In the genomic region with DNA sequence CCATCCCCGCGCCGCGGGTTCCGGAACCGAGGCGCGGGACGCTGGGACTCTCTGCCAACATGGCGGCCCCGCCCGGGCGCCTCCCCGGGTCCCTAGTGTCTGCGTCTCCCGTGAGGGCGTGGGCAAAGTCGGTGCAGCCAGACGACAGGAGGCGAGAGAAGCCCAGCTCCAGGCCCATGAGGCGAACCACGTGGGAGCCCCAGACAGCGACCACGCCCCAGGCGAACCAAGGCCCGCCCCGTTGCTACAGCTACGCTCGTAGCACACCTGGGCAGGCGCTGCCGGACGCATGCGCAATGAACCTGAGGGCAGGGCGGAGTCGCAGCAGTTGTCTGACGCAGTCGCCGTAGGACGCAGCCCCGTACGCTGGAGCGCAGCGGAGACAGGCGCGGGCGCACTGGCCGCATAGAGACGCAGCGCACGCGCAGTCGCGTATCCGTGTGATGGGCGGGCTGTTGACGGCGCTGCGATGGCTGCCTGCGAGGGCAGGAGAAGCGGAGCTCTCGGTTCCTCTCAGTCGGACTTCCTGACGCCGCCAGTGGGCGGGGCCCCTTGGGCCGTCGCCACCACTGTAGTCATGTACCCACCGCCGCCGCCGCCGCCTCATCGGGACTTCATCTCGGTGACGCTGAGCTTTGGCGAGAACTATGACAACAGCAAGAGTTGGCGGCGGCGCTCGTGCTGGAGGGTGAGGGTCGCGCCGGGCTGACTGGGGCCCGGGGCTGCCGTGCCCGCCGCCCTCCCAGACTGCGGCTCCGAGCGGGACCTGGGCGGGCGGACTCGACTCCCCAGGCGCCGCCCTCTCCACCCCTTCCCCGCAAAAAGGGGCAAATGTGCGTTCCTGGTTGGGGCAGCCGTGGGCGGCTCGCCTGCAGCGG, we compare ENCODE assay signal across 8 cellular contexts.
DNase-seq lines count a peak whose midpoint lies in the region; ATAC-seq and TF ChIP-seq lines count a peak whose summit lies in the region.

A gene (plus strand): TSS at position 455 of the 878 bp plus-strand sequence. CDS start 15 bp downstream, at position 470.

- no peaks in the 10 kb centered on the region for H3K9me2 ChIP-seq in MM.1S (replicated peaks; ENCODE audit: insufficient read depth, low read length)

- H3K4me3 ChIP-seq in HAP-1 (peak within 1 kb of the TSS; percentile 54), MM.1S (ENCODE audit: low read length) (peak within 1 kb of the TSS; percentile 85)

- peaks cover 11% of the 10 kb centered on the region for H3K4me1 ChIP-seq in ES-I3 (ENCODE audit: insufficient read depth, low read length)
- H3K4me1 ChIP-seq in HAP-1, result peaks cover 16% of the 10 kb centered on the region
- peaks cover 12% of the 10 kb centered on the region for H3K4me1 ChIP-seq in MM.1S (ENCODE audit: low read length)

- H3K4me2 ChIP-seq in MM.1S (ENCODE audit: low read depth, low read length), result peak within 1 kb of the TSS; percentile 92

- peak within 1 kb of the TSS; percentile 88 for H3K27ac Mint-ChIP-seq in nephron progenitor cell
- peak within 1 kb of the TSS; percentile 97 to 99 for H3K27ac Mint-ChIP-seq in stimulated activated naive CD8-positive, alpha-beta T cell treated with anti-CD3 and anti-CD28 coated beads, Interleukin-15, amount 100 ng/mL, for 72 hours

- no peaks in the 10 kb centered on the region for H4K20me1 ChIP-seq in MM.1S (ENCODE audit: insufficient read depth, low read length)

- 0 out of 2 replicates have a peak, but pooled peaks cover 3% of the 10 kb centered on the region for H3K79me2 ChIP-seq in MM.1S (ENCODE audit: low read length)

- TF ChIP-seq CTCF in MM.1S (IDR thresholded peaks at IDR 0.05; ENCODE audit: low read length), result no peak
- TF ChIP-seq CTCF in nephron progenitor cell (IDR thresholded peaks at IDR 0.05), result no peak

- H3K4me1 Mint-ChIP-seq in nephron progenitor cell, result peaks cover 24% of the 10 kb centered on the region
- peaks cover 66% of the 10 kb centered on the region for H3K4me1 Mint-ChIP-seq in stimulated activated naive CD8-positive, alpha-beta T cell treated with anti-CD3 and anti-CD28 coated beads, Interleukin-15, amount 100 ng/mL, for 72 hours

- peak within 1 kb of the TSS; percentile 88 for H3K4me3 Mint-ChIP-seq in nephron progenitor cell
- H3K4me3 Mint-ChIP-seq in stimulated activated naive CD8-positive, alpha-beta T cell treated with anti-CD3 and anti-CD28 coated beads, Interleukin-15, amount 100 ng/mL, for 72 hours, result peak within 1 kb of the TSS; percentile 91 to 95

- H3K36me3 ChIP-seq in ES-I3 (ENCODE audit: insufficient read depth, low read length), result peaks cover 7% of the 10 kb centered on the region; the same call in 1 of the 2 replicates
- H3K36me3 ChIP-seq in HAP-1 (replicated peaks), result peaks cover 21% of the 10 kb centered on the region
- H3K36me3 ChIP-seq in MM.1S (replicated peaks; ENCODE audit: insufficient read depth, low read length), result no peaks in the 10 kb centered on the region

- peaks cover 36% of the 10 kb centered on the region for H3K27me3 Mint-ChIP-seq in nephron progenitor cell (ENCODE audit: low read depth, poor library complexity)
- no peaks in the 10 kb centered on the region for H3K27me3 Mint-ChIP-seq in stimulated activated naive CD8-positive, alpha-beta T cell treated with anti-CD3 and anti-CD28 coated beads, Interleukin-15, amount 100 ng/mL, for 72 hours

- H2AFZ ChIP-seq in MM.1S (ENCODE audit: low read length), result peak within 1 kb of the TSS; percentile 79

- DNase-seq in HAP-1 (ENCODE audit: low spot score in 2 of 2) (peak; percentile 96 to 100), MM.1S (peak; percentile 100), SIG-M5 (lab: John Stamatoyannopoulos, UW) (peak; percentile 81), activated gamma-delta T cell (lab: John Stamatoyannopoulos, UW) (peak; percentile 99), fibroblast of the conjunctiva (ENCODE audit: low read depth) (peak; percentile 99), nephron progenitor cell (peak; percentile 97)
- peak; percentile 100 for DNase-seq in stimulated activated naive CD8-positive, alpha-beta T cell treated with anti-CD3 and anti-CD28 coated beads, Interleukin-15, amount 100 ng/mL, for 72 hours

- H3K27ac ChIP-seq in MM.1S (ENCODE audit: low read length), result peak within 1 kb of the TSS; percentile 79

- in situ Hi-C loops in HAP-1 (cut with MboI; ENCODE audit: low sequenced_read_pairs), result no loop called here

- H3K36me3 Mint-ChIP-seq in nephron progenitor cell (ENCODE audit: low read depth), result peaks cover 15% of the 10 kb centered on the region

- H3K27me3 ChIP-seq in HAP-1 (ENCODE audit: low read depth) (no peaks in the 10 kb centered on the region), MM.1S (replicated peaks; ENCODE audit: insufficient read depth, low read length) (no peaks in the 10 kb centered on the region)

- H3K9ac ChIP-seq in ES-I3 (ENCODE audit: low read depth, low read length), result peak within 1 kb of the TSS; percentile 64
- peak within 1 kb of the TSS; percentile 96 for H3K9ac ChIP-seq in MM.1S (ENCODE audit: low read length)

- ATAC-seq in stimulated activated naive CD8-positive, alpha-beta T cell treated with anti-CD3 and anti-CD28 coated beads, Interleukin-15, amount 100 ng/mL, for 72 hours, result peak; percentile 93

- no peaks in the 10 kb centered on the region for H3K9me3 Mint-ChIP-seq in nephron progenitor cell
- H3K9me3 Mint-ChIP-seq in stimulated activated naive CD8-positive, alpha-beta T cell treated with anti-CD3 and anti-CD28 coated beads, Interleukin-15, amount 100 ng/mL, for 72 hours, result no peaks in the 10 kb centered on the region

- peaks cover 6% of the 10 kb centered on the region; the same call in 1 of the 2 replicates for H3F3A ChIP-seq in MM.1S (ENCODE audit: insufficient read depth, low read length)

- H3K9me3 ChIP-seq in ES-I3 (ENCODE audit: control insufficient read depth, insufficient read depth, low read length) (no peaks in the 10 kb centered on the region), HAP-1 (no peaks in the 10 kb centered on the region), MM.1S (replicated peaks; ENCODE audit: insufficient read depth, low read length) (no peaks in the 10 kb centered on the region)

Comparison
In these comparisons a context has a peak if more than half of its experiments do, and no peak if none do; other contexts are left out.
1. Peak in every context shown above with its lines: DNase-seq, ATAC-seq, H3K4me3 ChIP-seq and H3K27ac ChIP-seq.